In the genomic region with DNA sequence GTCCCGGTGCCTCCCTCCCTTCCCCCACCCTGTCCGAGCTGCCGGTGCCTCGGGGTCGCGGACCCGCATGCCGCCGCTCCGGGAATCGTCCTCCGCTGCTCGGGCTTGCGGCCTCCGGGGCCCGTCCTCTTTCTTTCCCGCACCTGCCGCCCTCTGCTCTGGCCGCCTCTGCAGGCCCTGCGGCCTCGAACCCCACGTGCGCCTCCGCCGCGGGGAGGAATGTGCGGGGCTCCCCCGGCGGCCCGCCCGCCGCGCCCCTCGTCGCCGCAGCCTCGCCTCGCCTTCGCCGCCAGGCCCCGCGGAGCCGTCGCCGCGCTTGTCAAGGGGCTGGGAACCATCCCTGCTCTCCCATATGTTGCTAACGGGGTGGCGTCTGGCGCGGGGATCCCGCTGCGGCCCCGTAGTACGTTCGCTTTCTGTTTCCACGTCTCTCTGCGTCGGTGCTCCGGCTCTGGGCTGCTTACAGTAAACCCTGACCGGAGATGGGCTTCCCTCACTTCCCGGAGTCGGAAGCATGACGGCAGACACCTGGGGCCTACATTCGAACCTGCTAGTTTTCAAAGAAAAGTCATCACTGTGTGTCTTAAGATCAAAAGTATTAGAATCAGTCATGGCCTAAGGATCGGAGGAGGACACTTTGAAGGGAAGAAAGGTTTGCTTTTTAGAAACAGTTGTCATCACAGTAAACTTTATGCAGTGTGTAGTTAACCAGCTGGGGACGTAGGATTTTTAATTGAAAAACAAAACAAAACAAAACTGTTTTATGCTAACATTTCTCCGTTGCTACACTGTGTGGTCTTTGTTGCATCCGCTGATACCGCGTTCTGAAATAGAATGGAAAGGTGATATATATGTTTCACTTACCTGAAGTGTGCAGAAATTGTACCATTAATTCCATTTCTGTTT, we compare ENCODE assay signal across 8 cellular contexts.
A peak's percentile ranks its signal among the peaks of the same experiment; 100 is the strongest.
DNase-seq lines count a peak whose midpoint lies in the region; ATAC-seq and TF ChIP-seq lines count a peak whose summit lies in the region.

No MANE protein-coding gene starts in this region.

- H3K4me3 Mint-ChIP-seq in activated naive CD8-positive, alpha-beta T cell treated with anti-CD3 and anti-CD28 coated beads for 36 hours, result peak overlapping the region; percentile 87

- peaks cover 53% of the 10 kb centered on the region for H3K4me1 Mint-ChIP-seq in activated naive CD8-positive, alpha-beta T cell treated with anti-CD3 and anti-CD28 coated beads for 36 hours

- TF ChIP-seq POLR2A in upper lobe of left lung (IDR thresholded peaks at IDR 0.05), result peak in 1 of 4 donors; percentile 32

- H3K9me2 ChIP-seq in SK-N-SH, result no peaks in the 10 kb centered on the region

- ATAC-seq in GM21423 (IDR thresholded peaks at IDR 0.05; ENCODE audit: unreplicated experiment), result peak; percentile 59
- ATAC-seq in upper lobe of left lung (ENCODE audit: low FRiP score in 2 of 2), result peak; percentile 72 to 73

- DNase-seq in DMS153 treated with DMSO at 0.1 percent for 48 hours (lab: John Stamatoyannopoulos, UW; ENCODE audit: unreplicated experiment) (peak; percentile 34), SK-N-SH (peak; percentile 82), cardiac septum (ENCODE audit: low spot score) (peak; percentile 89), posterior cingulate gyrus (peak; percentile 32 to 92 (median 51)), upper lobe of left lung (peak; percentile 71 to 93)
- DNase-seq in activated naive CD8-positive, alpha-beta T cell treated with anti-CD3 and anti-CD28 coated beads for 36 hours, result peak; percentile 85

- peaks cover 8% of the 10 kb centered on the region; the same call in 1 of the 2 replicates for H4K20me1 ChIP-seq in SK-N-SH (ENCODE audit: insufficient read depth)

- peak overlapping the region; percentile 97 for H3K27ac Mint-ChIP-seq in activated naive CD8-positive, alpha-beta T cell treated with anti-CD3 and anti-CD28 coated beads for 36 hours

- peaks cover 60% of the 10 kb centered on the region for H3K79me2 ChIP-seq in SK-N-SH (ENCODE audit: insufficient read depth)

- intact Hi-C loops in cardiac septum (cut with DNase I), result loop anchor here (2.0 to 5.0 kb wide), 3 partner anchors 71 to 314 kb away; a partner anchor contains a TSS
- intact Hi-C loops in posterior cingulate gyrus (cut with DNase I), result loop anchor here (2.0 to 10.0 kb wide), 4 partner anchors 64 to 231 kb away; a partner anchor contains a TSS

- peaks cover 2% of the 10 kb centered on the region for H3K9me3 Mint-ChIP-seq in activated naive CD8-positive, alpha-beta T cell treated with anti-CD3 and anti-CD28 coated beads for 36 hours

- no peaks in the 10 kb centered on the region for H3K27me3 Mint-ChIP-seq in activated naive CD8-positive, alpha-beta T cell treated with anti-CD3 and anti-CD28 coated beads for 36 hours

- H3K4me2 ChIP-seq in SK-N-SH, result peak overlapping the region; percentile 68

- 2% methylated on average over 26 of the region's 70 CpGs for WGBS in SK-N-SH (ENCODE audit: low lambda C conversion rate)
- WGBS in upper lobe of left lung, 2 donors, result 0 to 2% methylated on average over 11 to 52 of the region's 70 CpGs

- H3K4me1 ChIP-seq in HUES6 (ENCODE audit: control insufficient read depth, insufficient read depth, low read length) (peaks cover 4% of the 10 kb centered on the region; the same call in 1 of the 2 replicates), SK-N-SH (ENCODE audit: control insufficient read depth in 1 of 2, insufficient read depth in 2 of 2, low read depth in 1 of 2, low read length in 1 of 2) (peaks cover 4 to 5% of the 10 kb centered on the region in 2 experiments; a peak in 2 of 4 replicates), upper lobe of left lung (peaks cover 30 to 59% (median 33%) of the 10 kb centered on the region in 4 donors)

- H3K27me3 ChIP-seq in HUES6 (ENCODE audit: control insufficient read depth, insufficient read depth, low read length), result no peaks in the 10 kb centered on the region
- no peaks in the 10 kb centered on the region for H3K27me3 ChIP-seq in SK-N-SH (ENCODE audit: insufficient read depth)
- H3K27me3 ChIP-seq in upper lobe of left lung, result no peaks in the 10 kb centered on the region

- H2AFZ ChIP-seq in SK-N-SH (ENCODE audit: low read depth), result 0 out of 2 replicates have a peak overlapping the region, but pooled peaks have one; percentile 47

- TF ChIP-seq CTCF in SK-N-SH (IDR thresholded peaks at IDR 0.05) (no peak), upper lobe of left lung (IDR thresholded peaks at IDR 0.05) (peak in 1 of 6 experiments; percentile 7)

- POLR2A ChIA-PET in SK-N-SH (lab: Yijun Ruan, JAX), result interaction anchor here (1.5 kb wide), 2 partner anchors 69 to 94 kb away, joined by 5 to 7 read pairs; a partner anchor contains a TSS

- peaks cover 5% of the 10 kb centered on the region; the same call in 1 of the 2 replicates for H3K36me3 ChIP-seq in HUES6 (ENCODE audit: control insufficient read depth, insufficient read depth, low read length)
- H3K36me3 ChIP-seq in SK-N-SH (replicated peaks in 1 of 2; ENCODE audit: control insufficient read depth in 1 of 2, insufficient read depth in 2 of 2, low read length in 1 of 2), result no peaks in the 10 kb centered on the region
- no peaks in the 10 kb centered on the region for H3K36me3 ChIP-seq in upper lobe of left lung

- H3K36me3 Mint-ChIP-seq in activated naive CD8-positive, alpha-beta T cell treated with anti-CD3 and anti-CD28 coated beads for 36 hours, result peaks cover 49% of the 10 kb centered on the region

- peak overlapping the region; percentile 93 for H3K4me3 ChIP-seq in HUES6 (ENCODE audit: low read depth, low read length)
- peak overlapping the region; percentile 71 to 94 for H3K4me3 ChIP-seq in SK-N-SH (ENCODE audit: low read depth in 2 of 2, low read length in 1 of 2)
- H3K4me3 ChIP-seq in upper lobe of left lung, result peak overlapping the region; percentile 80 to 95 (median 84)

- TF ChIP-seq RAD21 in SK-N-SH (IDR thresholded peaks at IDR 0.05; ENCODE audit: low read length), result no peak

- H3K9ac ChIP-seq in HUES6 (ENCODE audit: low read length) (peak overlapping the region; percentile 98), SK-N-SH (peak overlapping the region; percentile 88)

- peaks cover 13% of the 10 kb centered on the region for H3F3A ChIP-seq in SK-N-SH (replicated peaks; ENCODE audit: insufficient read depth)

- H3K9me3 ChIP-seq in HUES6 (ENCODE audit: control insufficient read depth, insufficient read depth, low read depth, low read length), result peaks cover 5% of the 10 kb centered on the region; the same call in 1 of the 2 replicates
- no peaks in the 10 kb centered on the region for H3K9me3 ChIP-seq in SK-N-SH
- H3K9me3 ChIP-seq in upper lobe of left lung, result no peaks in the 10 kb centered on the region

- no peak for TF ChIP-seq EP300 in SK-N-SH (IDR thresholded peaks at IDR 0.05; ENCODE audit: borderline replicate concordance in 1 of 2, low read depth in 1 of 2, low read length in 1 of 2)
- peak in 2 of 4 donors; percentile 27 to 39 for TF ChIP-seq EP300 in upper lobe of left lung (IDR thresholded peaks at IDR 0.05)

- peak overlapping the region; percentile 98 for H3K27ac ChIP-seq in HUES6 (ENCODE audit: low read depth, low read length)
- peak overlapping the region; percentile 89 to 94 for H3K27ac ChIP-seq in SK-N-SH (ENCODE audit: low read depth in 2 of 2, low read length in 1 of 2)
- peak overlapping the region; percentile 99 to 100 (median 100) for H3K27ac ChIP-seq in upper lobe of left lung

- CTCF ChIA-PET in SK-N-SH (lab: Yijun Ruan, JAX), result interaction anchor here (0.8 to 1.4 kb wide), 4 partner anchors 20 to 421 kb away, joined by 3 to 5 read pairs (median 4); no protein-coding TSS in a partner anchor

TF ChIP-seq in SK-N-SH, 30 proteins besides CTCF, POLR2A, EP300 and RAD21:
- TF ChIP-seq FOXJ3 (CRISPR knock-in tag; IDR thresholded peaks at IDR 0.05) (no peak), TCF12 (IDR thresholded peaks at IDR 0.05) (no peak), RXRA (IDR thresholded peaks at IDR 0.05; ENCODE audit: borderline replicate concordance, low read depth) (no peak), MXI1 (IDR thresholded peaks at IDR 0.05; ENCODE audit: low read depth, low read length) (peak; percentile 65), FOSL2 (IDR thresholded peaks at IDR 0.05; ENCODE audit: borderline replicate concordance, low read depth) (no peak), FOXM1 (IDR thresholded peaks at IDR 0.05; ENCODE audit: low read depth) (no peak), GABPA (IDR thresholded peaks at IDR 0.05; ENCODE audit: low read depth) (peak; percentile 25; the same call in 1 of the 2 replicates)
- TF ChIP-seq, protein P1, sequence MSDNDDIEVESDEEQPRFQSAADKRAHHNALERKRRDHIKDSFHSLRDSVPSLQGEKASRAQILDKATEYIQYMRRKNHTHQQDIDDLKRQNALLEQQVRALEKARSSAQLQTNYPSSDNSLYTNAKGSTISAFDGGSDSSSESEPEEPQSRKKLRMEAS (IDR thresholded peaks at IDR 0.05; ENCODE audit: low read depth), result no peak; the same call in 1 of the 2 replicates

Comparison
In these comparisons a context has a peak if more than half of its experiments do, and no peak if none do; other contexts are left out.
1. Peak in every context shown above with its lines: DNase-seq, ATAC-seq, H3K4me3 ChIP-seq and H3K27ac ChIP-seq.
2. DNase-seq: peak in every context shown above with its lines; median percentile 89 in cardiac septum; 85 in activated naive CD8-positive, alpha-beta T cell treated with anti-CD3 and anti-CD28 coated beads for 36 hours; 82 in SK-N-SH; 82 in upper lobe of left lung; 51 in posterior cingulate gyrus; 34 in DMS153 treated with DMSO at 0.1 percent for 48 hours.